In genomic region chr10:96700477-96701099, GRCh38 we compare ENCODE assay signal across 9 cellular contexts. TPM values are rescaled to one million over a fixed set of nuclear protein-coding genes. Genes with fewer than 3 reads are reported as not detected.
DNase-seq lines count a peak whose midpoint lies in the region; ATAC-seq and TF ChIP-seq lines count a peak whose summit lies in the region.
"Had no signal": no experiment of that assay in that cellular context is flagged by ENCODE, and none has a peak within 500 bp of the region (broad histone marks: within the 10 kb centered on the region; RNA-seq: fewer than 3 reads in every experiment).

No MANE protein-coding gene starts in this region.

- H2BK12ac ChIP-seq in mesenchymal stem cell (ENCODE audit: low read length in 2 of 2): no peak overlapping the region

- peaks cover 0 to 10% of the 10 kb centered on the region in 2 donors for H3K36me3 Mint-ChIP-seq in naive B cell

- no peak overlapping the region for H2BK120ac ChIP-seq in mesenchymal stem cell (ENCODE audit: low read depth, low read length)

- no peak overlapping the region for H4K91ac ChIP-seq in mesenchymal stem cell (ENCODE audit: low read length)

- no peak overlapping the region for H3K18ac ChIP-seq in mesenchymal stem cell (ENCODE audit: low read depth in 1 of 2, low read length in 2 of 2)

- no peaks in the 10 kb centered on the region for H3K9me3 ChIP-seq in Loucy (ENCODE audit: insufficient read depth, low read depth, low read length)
- no peaks in the 10 kb centered on the region for H3K9me3 ChIP-seq in mesenchymal stem cell (ENCODE audit: control insufficient read depth, low read length)

- H3F3A ChIP-seq in Loucy (ENCODE audit: low read depth): no peaks in the 10 kb centered on the region

- peaks cover 19% of the 10 kb centered on the region; the same call in 1 of the 2 replicates for H3K36me3 ChIP-seq in Loucy (ENCODE audit: insufficient read depth, low read length)
- no peaks in the 10 kb centered on the region for H3K36me3 ChIP-seq in mesenchymal stem cell (ENCODE audit: control insufficient read depth in 1 of 2, insufficient read depth in 2 of 2, low read depth in 1 of 2, low read length in 2 of 2)

- no peak overlapping the region for H2AK5ac ChIP-seq in mesenchymal stem cell (ENCODE audit: low read length, severe bottlenecking)

- peak overlapping the region; percentile 93 to 100 (median 99) for H3K27ac Mint-ChIP-seq in naive B cell

- DNase-seq in naive B cell (peak; percentile 92), sciatic nerve (ENCODE audit: low spot score) (no peak), NCI-H1048 (lab: John Stamatoyannopoulos, UW) (no peak), SW480 (ENCODE audit: low spot score) (no peak), mesenchymal stem cell (no peak)

- no peak overlapping the region for H2BK5ac ChIP-seq in mesenchymal stem cell (ENCODE audit: low read depth, low read length, poor library complexity, severe bottlenecking)

- no peak overlapping the region for H4K8ac ChIP-seq in mesenchymal stem cell (ENCODE audit: low read length)

- no peaks in the 10 kb centered on the region for H3K27me3 Mint-ChIP-seq in naive B cell

- H3K4me1 ChIP-seq in Loucy (ENCODE audit: insufficient read depth, low read length, poor library complexity, severe bottlenecking) (peaks cover 44% of the 10 kb centered on the region), mesenchymal stem cell (ENCODE audit: control insufficient read depth, insufficient read depth, low read depth, low read length) (no peaks in the 10 kb centered on the region)

- peaks cover 14% of the 10 kb centered on the region for H4K20me1 ChIP-seq in Loucy (ENCODE audit: insufficient read depth, low read length, poor library complexity, severe bottlenecking)

- peaks cover 74 to 80% (median 76%) of the 10 kb centered on the region in 3 donors for H3K4me1 Mint-ChIP-seq in naive B cell

- peak overlapping the region; percentile 30 for H3K4me2 ChIP-seq in Loucy (ENCODE audit: low read depth, low read length, poor library complexity, severe bottlenecking)
- H3K4me2 ChIP-seq in mesenchymal stem cell (ENCODE audit: low read length, poor library complexity, severe bottlenecking): no peak overlapping the region

- no peak overlapping the region for H2BK15ac ChIP-seq in mesenchymal stem cell (ENCODE audit: low read depth, poor library complexity, severe bottlenecking)

- no peak for TF ChIP-seq CTCF in Loucy (conservative IDR thresholded peaks at IDR 0.05; ENCODE audit: low read length)

- no peak overlapping the region for H3K4ac ChIP-seq in mesenchymal stem cell (ENCODE audit: low read depth in 1 of 2, low read length in 2 of 2)

- H3K9ac ChIP-seq in Loucy (ENCODE audit: low read depth, low read length, poor library complexity, severe bottlenecking): no peak overlapping the region
- H3K9ac ChIP-seq in mesenchymal stem cell (ENCODE audit: low read length): no peak overlapping the region

- WGBS in mesenchymal stem cell: 84% methylated on average over 12 of the region's 12 CpGs

- no peak overlapping the region for H3K23ac ChIP-seq in mesenchymal stem cell (ENCODE audit: low read length in 2 of 2)

- intact Hi-C loops in sciatic nerve (cut with DNase I): no loop called here

- ATAC-seq in GM18867 (IDR thresholded peaks at IDR 0.05; ENCODE audit: unreplicated experiment) (peak; percentile 83), HG02571 (IDR thresholded peaks at IDR 0.05; ENCODE audit: unreplicated experiment) (peak; percentile 71), naive B cell (ENCODE audit: low read depth in 2 of 2) (peak; percentile 92), sciatic nerve (no peak)

- H3K4me3 ChIP-seq in Loucy (ENCODE audit: low read length, poor library complexity, severe bottlenecking) (no peak overlapping the region), mesenchymal stem cell (ENCODE audit: insufficient read depth in 1 of 2, low read depth in 1 of 2, low read length in 2 of 2) (no peak overlapping the region)

- peak overlapping the region; percentile 95 to 99 (median 96) for H3K4me3 Mint-ChIP-seq in naive B cell

- H3K14ac ChIP-seq in mesenchymal stem cell (ENCODE audit: low read length in 2 of 2): no peak overlapping the region

- no peaks in the 10 kb centered on the region for H3K9me2 ChIP-seq in Loucy (replicated peaks; ENCODE audit: low read depth, low read length)

- no peaks in the 10 kb centered on the region for H3K79me1 ChIP-seq in mesenchymal stem cell (replicated peaks; ENCODE audit: low read length, poor library complexity, severe bottlenecking)

- no peak overlapping the region for H3K27ac ChIP-seq in mesenchymal stem cell (ENCODE audit: low read length, poor library complexity, severe bottlenecking)
- H3K27ac ChIP-seq: VCaP had no signal

- peaks cover 67% of the 10 kb centered on the region for H3K79me2 ChIP-seq in Loucy (ENCODE audit: insufficient read depth, low read length)

- no peaks in the 10 kb centered on the region for H3K9me3 Mint-ChIP-seq in naive B cell

- H3K27me3 ChIP-seq in Loucy (ENCODE audit: insufficient read depth, low read length, poor library complexity, severe bottlenecking): no peaks in the 10 kb centered on the region
- peaks cover 0 to 3% of the 10 kb centered on the region in 2 experiments for H3K27me3 ChIP-seq in mesenchymal stem cell (ENCODE audit: control insufficient read depth in 1 of 2, insufficient read depth in 1 of 2, low read length in 2 of 2)

- no peak overlapping the region for H2AFZ ChIP-seq in Loucy (ENCODE audit: low read length)
- no peak overlapping the region for H2AFZ ChIP-seq in mesenchymal stem cell (ENCODE audit: low read depth, low read length)

RNA-seq across cellular contexts. Expression of gene PIK3AP1, which starts 19.7 kb away (rescaled TPM):
- 100 to 1,000 TPM; 153 to 247 (median 170) TPM for polyA plus RNA-seq in naive B cell (ENCODE audit: low read depth in 6 of 6)
- 13.8 TPM for total RNA-seq in sciatic nerve
- not detected for polyA plus RNA-seq in mesenchymal stem cell (2013, experiment 1 of 2)
- polyA plus RNA-seq in mesenchymal stem cell (2013, experiment 2 of 2): 0.03 TPM
